Comparison of ENCODE assay signal across 15 cellular contexts in the genomic region with DNA sequence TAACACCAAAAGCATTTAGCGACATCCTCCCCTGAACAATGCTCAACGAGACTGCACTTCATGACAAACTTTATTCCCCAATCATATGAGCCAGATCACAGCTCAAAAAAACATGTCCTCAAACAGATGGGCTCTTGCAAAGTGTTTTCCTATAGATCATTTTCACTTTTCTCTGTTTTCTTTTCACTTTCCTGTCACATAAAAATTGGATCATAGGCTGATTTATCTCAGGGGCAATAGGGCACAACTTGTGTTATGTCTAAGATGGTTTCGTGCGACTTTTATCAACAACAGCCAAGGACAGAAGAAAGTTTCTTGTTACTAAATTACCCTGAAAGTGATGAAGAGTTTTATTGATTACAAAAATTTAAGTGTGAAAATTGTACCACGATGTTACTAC.
DNase-seq lines count a peak whose midpoint lies in the region; TF ChIP-seq lines count a peak whose summit lies in the region.
"Had no signal": no experiment of that assay in that cellular context is flagged by ENCODE, and none has a peak within 500 bp of the region (broad histone marks: within the 10 kb centered on the region; RNA-seq: fewer than 3 reads in every experiment).

No MANE protein-coding gene starts in this region.

- H3K79me2 ChIP-seq in hepatocyte = no peaks in the 10 kb centered on the region

- no peak for TF ChIP-seq POLR2A in esophagus squamous epithelium (IDR thresholded peaks at IDR 0.05)

- in situ Hi-C loops in brain microvascular endothelial cell (cut with HindIII; ENCODE audit: low pct_ligation_motif_present, low sequenced_read_pairs) = no loop called here

- H3K4me1 ChIP-seq in hepatocyte (ENCODE audit: insufficient read depth) (peaks cover 11% of the 10 kb centered on the region), esophagus squamous epithelium (peaks cover 0 to 9% (median 0%) of the 10 kb centered on the region in 3 donors)

- 76% methylated on average over 5 of the region's 5 CpGs for WGBS in hepatocyte (ENCODE audit: low lambda C conversion rate, missing lambda C conversion rate)
- WGBS in esophagus squamous epithelium, 2 donors = 66 to 77% methylated on average over 5 of the region's 5 CpGs

- H3K27ac ChIP-seq in hepatocyte (peak overlapping the region; percentile 1), brain microvascular endothelial cell (no peak overlapping the region), esophagus squamous epithelium (no peak overlapping the region)
- H3K27ac ChIP-seq: BLaER1 treated with 17β-estradiol and CSF1 and Interleukin-3, amounts not matched to agents 10 nM and 100 nM; GM23248 had no signal

- no peaks in the 10 kb centered on the region for H3K36me3 Mint-ChIP-seq in nephron progenitor cell (ENCODE audit: low read depth)

- intact Hi-C loops in esophagus squamous epithelium (cut with DNase I) = no loop called here

- H3K4me3 ChIP-seq in hepatocyte (no peak overlapping the region), brain microvascular endothelial cell (ENCODE audit: low read depth, low read length) (no peak overlapping the region), esophagus squamous epithelium (no peak overlapping the region)
- H3K4me3 ChIP-seq: BLaER1 treated with 17β-estradiol and CSF1 and Interleukin-3, amounts not matched to agents 10 nM and 100 nM; GM23248 had no signal

- no peaks in the 10 kb centered on the region for H4K20me1 ChIP-seq in hepatocyte (ENCODE audit: insufficient read depth, poor library complexity, severe bottlenecking)
- H4K20me1 ChIP-seq: BLaER1 treated with 17β-estradiol and CSF1 and Interleukin-3, amounts not matched to agents 10 nM and 100 nM had no signal

- peaks cover 17% of the 10 kb centered on the region for H3K9me3 Mint-ChIP-seq in nephron progenitor cell
- H3K9me3 Mint-ChIP-seq: CD4-positive, alpha-beta T cell had no signal

- H3K9me2 ChIP-seq in hepatocyte (replicated peaks; ENCODE audit: insufficient read depth) = no peaks in the 10 kb centered on the region

- TF ChIP-seq CTCF in hepatocyte (IDR thresholded peaks at IDR 0.05; ENCODE audit: poor library complexity) (no peak), nephron progenitor cell (IDR thresholded peaks at IDR 0.05) (no peak), brain microvascular endothelial cell (IDR thresholded peaks at IDR 0.05; ENCODE audit: low read depth, low read length, missing control alignments) (no peak), esophagus squamous epithelium (IDR thresholded peaks at IDR 0.05) (no peak)

- peaks cover 18% of the 10 kb centered on the region for H3K27me3 Mint-ChIP-seq in nephron progenitor cell (ENCODE audit: low read depth, poor library complexity)
- H3K27me3 Mint-ChIP-seq: CD4-positive, alpha-beta T cell had no signal

- no peak overlapping the region for H3K4me3 Mint-ChIP-seq in nephron progenitor cell
- H3K4me3 Mint-ChIP-seq: CD4-positive, alpha-beta T cell had no signal

- no peak overlapping the region for H2AFZ ChIP-seq in hepatocyte
- H2AFZ ChIP-seq: GM23248 had no signal

- H3K9me3 ChIP-seq in hepatocyte (ENCODE audit: low read depth) (no peaks in the 10 kb centered on the region), esophagus squamous epithelium (no peaks in the 10 kb centered on the region)

- H3K4me1 Mint-ChIP-seq in nephron progenitor cell = peaks cover 27% of the 10 kb centered on the region

- H3K4me2 ChIP-seq in hepatocyte = no peak overlapping the region

- peak overlapping the region; percentile 2 for H3K27ac Mint-ChIP-seq in nephron progenitor cell
- H3K27ac Mint-ChIP-seq: CD4-positive, alpha-beta T cell had no signal

- peak; percentile 15 for DNase-seq in NCI-H446 treated with DMSO at 0.1 percent for 48 hours (lab: John Stamatoyannopoulos, UW)
- DNase-seq in NCI-H446 (lab: John Stamatoyannopoulos, UW) = no peak
- DNase-seq in NCI-H524 treated with DMSO at 0.1 percent for 48 hours (lab: John Stamatoyannopoulos, UW) = peak; percentile 6
- no peak for DNase-seq in hepatocyte (ENCODE audit: low spot score)
- DNase-seq in nephron progenitor cell = no peak
- DNase-seq in NCI-H510A (lab: John Stamatoyannopoulos, UW) = no peak
- DNase-seq in brain microvascular endothelial cell = no peak
- no peak for DNase-seq in esophagus squamous epithelium (lab: John Stamatoyannopoulos, UW)
- DNase-seq: 8988T; ACHN; Calu3; CD4-positive, alpha-beta T cell; DMS 273 treated with DMSO at 0.1 percent for 48 hours; GM23248 had no signal

- H3K36me3 ChIP-seq in hepatocyte (replicated peaks; ENCODE audit: insufficient read depth, low read depth) (no peaks in the 10 kb centered on the region), brain microvascular endothelial cell (replicated peaks) (no peaks in the 10 kb centered on the region), esophagus squamous epithelium (no peaks in the 10 kb centered on the region)
- H3K36me3 ChIP-seq: BLaER1 treated with 17β-estradiol and CSF1 and Interleukin-3, amounts not matched to agents 10 nM and 100 nM had no signal

- H3K27me3 ChIP-seq in hepatocyte = no peaks in the 10 kb centered on the region
- H3K27me3 ChIP-seq in brain microvascular endothelial cell (replicated peaks) = no peaks in the 10 kb centered on the region
- no peaks in the 10 kb centered on the region for H3K27me3 ChIP-seq in esophagus squamous epithelium
- H3K27me3 ChIP-seq: BLaER1 treated with 17β-estradiol and CSF1 and Interleukin-3, amounts not matched to agents 10 nM and 100 nM had no signal

Comparison
In these comparisons a context has a peak if more than half of its experiments do, and no peak if none do; other contexts are left out.
1. DNase-seq: peak in NCI-H446 treated with DMSO at 0.1 percent for 48 hours (single experiment) and NCI-H524 treated with DMSO at 0.1 percent for 48 hours (single experiment); none in NCI-H446 (0 of 2), hepatocyte (single experiment), nephron progenitor cell (single experiment), NCI-H510A (single experiment), brain microvascular endothelial cell (single experiment) and esophagus squamous epithelium (single experiment).